1 cellular context compared by ENCODE assay signal in genomic region chr7:30116771-30117170, GRCh38.
TF ChIP-seq lines count a peak whose summit lies in the region.

No MANE protein-coding gene starts in this region.

TF ChIP-seq in IMR-90, 13 proteins besides CTCF, POLR2A, EP300 and RAD21:
- TF ChIP-seq ELK1 (IDR thresholded peaks at IDR 0.05; ENCODE audit: borderline replicate concordance, low read depth, low read length), result no peak
- no peak for TF ChIP-seq MAFK (IDR thresholded peaks at IDR 0.05; ENCODE audit: low read depth, low read length)
- no peak for TF ChIP-seq RCOR1 (IDR thresholded peaks at IDR 0.05; ENCODE audit: insufficient replicate concordance, low read length)
- no peak for TF ChIP-seq FOS (IDR thresholded peaks at IDR 0.05; ENCODE audit: low read depth, low read length)
- TF ChIP-seq CHD1 (IDR thresholded peaks at IDR 0.05; ENCODE audit: low read depth, low read length), result no peak
- no peak for TF ChIP-seq MAZ (IDR thresholded peaks at IDR 0.05; ENCODE audit: borderline replicate concordance, low read depth, low read length)
